ENCODE assay signal across 9 cellular contexts in genomic region chr17:68265852-68266232, GRCh38. TPM values are rescaled to one million over a fixed set of nuclear protein-coding genes. Genes with fewer than 3 reads are reported as not detected.
A peak's percentile ranks its signal among the peaks of the same experiment; 100 is the strongest.
DNase-seq lines count a peak whose midpoint lies in the region; ATAC-seq, FAIRE-seq and TF ChIP-seq lines count a peak whose summit lies in the region.
"Not testable (repeated sequence)": the region's sequence is repeated elsewhere in the genome, so short reads cannot be mapped to it uniquely, and the experiment has no call there.
"Had no signal": no experiment of that assay in that cellular context is flagged by ENCODE, and none has a peak within 500 bp of the region (broad histone marks: within the 10 kb centered on the region; RNA-seq: fewer than 3 reads in every experiment).

No MANE protein-coding gene starts in this region.

- not testable (repeated sequence) for H3K9me2 ChIP-seq in Karpas-422 (replicated peaks; ENCODE audit: insufficient read depth, low read length)

- intact Hi-C loops in right lobe of liver (cut with DNase I), result loop anchor here (10.0 kb wide), 3 partner anchors 129 to 199 kb away; no protein-coding TSS in a partner anchor
- intact Hi-C loops in pancreas (cut with DNase I), result loop anchor here in 1 of 3 donors (10.0 kb wide), 1 partner anchor 199 kb away; no protein-coding TSS in a partner anchor
- intact Hi-C loops in stomach (cut with DNase I; ENCODE audit: low total_unique reads), result loop anchor here (10.0 kb wide), 2 partner anchors 129 to 169 kb away; no protein-coding TSS in a partner anchor

- not testable (repeated sequence) for H3K79me2 ChIP-seq in Karpas-422 (ENCODE audit: low read length)

- not testable (repeated sequence) for H4K20me1 ChIP-seq in Karpas-422 (ENCODE audit: insufficient read depth, low read depth, low read length)

- not testable (repeated sequence) for H3K9me3 Mint-ChIP-seq in effector memory CD8-positive, alpha-beta T cell

- not testable (repeated sequence) for H3K9me3 ChIP-seq in Karpas-422 (ENCODE audit: low read length); adipocyte (ENCODE audit: control insufficient read depth, low read length); right lobe of liver; pancreas; stomach

- 33% methylated on average over 1 of the region's 1 CpG for WGBS in right lobe of liver (ENCODE audit: insufficient coverage, low coverage, low lambda C conversion rate, missing lambda C conversion rate)
- 43 to 61% methylated on average over 1 of the region's 1 CpG for WGBS in pancreas, 2 donors
- 35 to 56% (median 53%) methylated on average over 1 of the region's 1 CpG for WGBS in stomach, 5 donors

- H3K36me3 ChIP-seq in Karpas-422 (ENCODE audit: insufficient read depth, low read length), result peaks cover 27% of the 10 kb centered on the region
- H3K36me3 ChIP-seq in adipocyte (ENCODE audit: control insufficient read depth, insufficient read depth, low read length, severe bottlenecking); right lobe of liver; pancreas; stomach: not testable (repeated sequence)

- DNase-seq in AG09319 (ENCODE audit: extremely low read depth, low read depth) (peak; percentile 7), adipocyte (ENCODE audit: low read depth) (peak; percentile 45), iris pigment epithelial cell (ENCODE audit: low read depth) (peak; percentile 65), right lobe of liver (peak in 1 of 3 donors; percentile 60), stomach (peak; percentile 33)
- not testable (repeated sequence) for DNase-seq in Karpas-422; effector memory CD8-positive, alpha-beta T cell; pancreas

- not testable (repeated sequence) for TF ChIP-seq POLR2A in right lobe of liver (IDR thresholded peaks at IDR 0.05); stomach (IDR thresholded peaks at IDR 0.05)

- H3K9ac ChIP-seq in Karpas-422 (ENCODE audit: low read length); adipocyte (ENCODE audit: low read length): not testable (repeated sequence)

- H2AFZ ChIP-seq in Karpas-422 (ENCODE audit: low read length), result not testable (repeated sequence)

- H3K4me1 ChIP-seq in Karpas-422 (ENCODE audit: low read length), result peaks cover 11% of the 10 kb centered on the region
- peaks cover 12% of the 10 kb centered on the region for H3K4me1 ChIP-seq in adipocyte (ENCODE audit: control insufficient read depth, insufficient read depth, low read length)
- peaks cover 0 to 19% (median 5%) of the 10 kb centered on the region in 4 donors for H3K4me1 ChIP-seq in right lobe of liver
- H3K4me1 ChIP-seq in pancreas, result not testable (repeated sequence)
- peaks cover 0 to 21% (median 7%) of the 10 kb centered on the region in 4 donors for H3K4me1 ChIP-seq in stomach

- ATAC-seq in effector memory CD8-positive, alpha-beta T cell (replicated peaks), result not testable (repeated sequence)
- ATAC-seq in right lobe of liver (peak; percentile 89 to 91 (median 90)), pancreas (peak; percentile 70 to 80 (median 78))

- not testable (repeated sequence) for TF ChIP-seq EP300 in stomach (IDR thresholded peaks at IDR 0.05)

- H3K27me3 Mint-ChIP-seq in effector memory CD8-positive, alpha-beta T cell, result not testable (repeated sequence)

- H3K4me2 ChIP-seq in Karpas-422 (ENCODE audit: low read depth, low read length, poor library complexity, severe bottlenecking), result not testable (repeated sequence)

- H3K27ac Mint-ChIP-seq in effector memory CD8-positive, alpha-beta T cell, result peak overlapping the region; percentile 44 to 53

- peaks cover 34% of the 10 kb centered on the region for H3K36me3 Mint-ChIP-seq in effector memory CD8-positive, alpha-beta T cell (ENCODE audit: insufficient read depth)

- not testable (repeated sequence) for H3K4me3 ChIP-seq in Karpas-422 (ENCODE audit: low read length); adipocyte (ENCODE audit: low read length); right lobe of liver; pancreas; stomach

- peaks cover 14 to 25% of the 10 kb centered on the region in 2 donors for H3K4me1 Mint-ChIP-seq in effector memory CD8-positive, alpha-beta T cell (ENCODE audit: low read depth in 2 of 2)

- not testable (repeated sequence) for H3K27me3 ChIP-seq in Karpas-422 (ENCODE audit: low read length); adipocyte (replicated peaks; ENCODE audit: control insufficient read depth, insufficient read depth, low read length); right lobe of liver; pancreas; stomach

- not testable (repeated sequence) for FAIRE-seq in pancreas (lab: Jason Lieb, UNC)

- H3K4me3 Mint-ChIP-seq in effector memory CD8-positive, alpha-beta T cell, result not testable (repeated sequence)

- not testable (repeated sequence) for TF ChIP-seq CTCF in AG09319 (IDR thresholded peaks at IDR 0.05; ENCODE audit: low read depth, low read length); right lobe of liver (IDR thresholded peaks at IDR 0.05); pancreas (IDR thresholded peaks at IDR 0.05); stomach (IDR thresholded peaks at IDR 0.05)

- H3K27ac ChIP-seq in Karpas-422 (ENCODE audit: low read length) (peak overlapping the region; percentile 30; the same call in 1 of the 2 replicates), right lobe of liver (peak overlapping the region in 1 of 3 donors; percentile 68)
- H3K27ac ChIP-seq in pancreas, stomach: not testable (repeated sequence)

RNA-seq across cellular contexts. Expression of gene AMZ2, which starts 18.0 kb away (rescaled TPM):
- 66.7 and 136 TPM in 2 replicates for total RNA-seq in Karpas-422 (2014; rRNA removed; shearing (Covaris generic); ENCODE audit: low replicate concordance)
- 10 to 100 TPM; 15.3 to 31.2 (median 18.2) TPM for total RNA-seq in right lobe of liver
- 10 to 100 TPM; 21.2 to 34.1 (median 28.2) TPM for total RNA-seq in pancreas
- polyA plus RNA-seq in pancreas, result 10 to 100 TPM; 27.7 to 46.0 TPM
- total RNA-seq in stomach, result 10 to 100 TPM in 4 of 5 donors, 1 to 10 TPM in 1; 1.2 to 73.2 (median 30.7) TPM
- polyA plus RNA-seq in stomach, result 10 to 100 TPM; 46.3 to 61.7 (median 47.7) TPM

RNA-seq across cellular contexts. Expression of gene SLC16A6, which starts 25.1 kb away (rescaled TPM):
- total RNA-seq in Karpas-422 (2014; rRNA removed; shearing (Covaris generic); ENCODE audit: low replicate concordance), result 44.7 and 59.9 TPM in 2 replicates
- total RNA-seq in right lobe of liver (1 to 10 TPM in 1 of 6 experiments, under 1 TPM in 5; 0.19 to 1.2 (median 0.45) TPM), pancreas (1 to 10 TPM in 1 of 6 donors, under 1 TPM in 5; 0.08 to 1.0 (median 0.17) TPM), stomach (under 1 TPM in 1 of 5 donors, not detected in 4; 0.92 TPM)
- polyA plus RNA-seq in pancreas (under 1 TPM; 0.02 to 0.08 TPM), stomach (under 1 TPM in 2 of 3 donors, not detected in 1; 0.37 to 0.80 TPM)
- total RNA-seq: GM23338 had no signal
- polyA plus RNA-seq: GM23338 had no signal

RNA-seq across cellular contexts. Expression of gene ARSG, which starts 25.5 kb away (rescaled TPM):
- total RNA-seq in Karpas-422 (2014; rRNA removed; shearing (Covaris generic); ENCODE audit: low replicate concordance), result 47.1 and 63.2 TPM in 2 replicates
- total RNA-seq in right lobe of liver, result 1 to 10 TPM; 1.2 to 3.3 (median 2.5) TPM
- total RNA-seq in pancreas, result 1 to 10 TPM in 4 of 6 donors, under 1 TPM in 2; 0.46 to 2.5 (median 1.4) TPM
- 1 to 10 TPM in 1 of 2 donors, under 1 TPM in 1; 0.53 to 1.8 TPM for polyA plus RNA-seq in pancreas
- total RNA-seq in stomach, result 10 to 100 TPM in 2 of 5 donors, 1 to 10 TPM in 2, under 1 TPM in 1; 0.45 to 74.7 (median 7.5) TPM
- polyA plus RNA-seq in stomach, result 1 to 10 TPM in 2 of 3 donors, under 1 TPM in 1; 0.56 to 1.7 (median 1.1) TPM

Comparison
In these comparisons a context has a peak if more than half of its experiments do, and no peak if none do; other contexts are left out.
1. RNA of gene SLC16A6, which starts 25.1 kb away (total RNA-seq): 44.7 to 59.9 TPM in Karpas-422; 0.19 to 1.2 TPM in right lobe of liver, 0.08 to 1.0 TPM in pancreas and 0.92 TPM in stomach; every median in the first group is over 10 times any median in the second.